19 cellular contexts compared by ENCODE assay signal in the genomic region with DNA sequence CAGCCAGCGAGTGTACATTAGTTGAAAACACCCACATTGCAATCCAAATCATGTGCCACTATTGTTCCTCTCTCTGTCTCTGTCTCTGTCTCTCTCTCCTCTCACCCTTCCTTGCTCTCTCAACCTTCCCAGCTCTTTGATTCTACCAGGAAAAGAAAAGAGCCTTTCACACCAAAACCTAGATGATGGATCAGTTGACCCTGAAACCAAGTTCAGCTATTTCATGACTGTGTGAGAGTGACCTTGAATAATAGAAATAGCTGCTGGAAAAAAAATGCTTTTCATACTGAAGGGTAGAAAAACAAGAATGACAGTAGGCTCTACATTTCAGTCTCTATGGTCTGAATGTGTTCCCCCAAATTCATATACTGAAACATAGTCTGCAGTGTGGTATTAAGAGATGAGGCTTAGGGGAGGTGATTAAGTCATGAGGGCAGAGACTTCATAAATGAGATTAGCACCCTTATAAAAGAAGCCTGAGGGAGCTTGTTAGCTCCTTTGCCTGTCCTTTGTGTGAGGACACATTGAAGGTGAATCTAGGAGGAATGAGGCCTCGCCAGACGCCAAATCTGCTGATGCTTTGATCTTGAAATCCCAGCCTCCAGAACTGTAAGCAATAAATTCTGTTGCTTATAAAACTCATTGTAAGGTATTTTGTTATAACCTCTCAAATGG.
DNase-seq lines count a peak whose midpoint lies in the region; TF ChIP-seq lines count a peak whose summit lies in the region.
"Had no signal": no experiment of that assay in that cellular context is flagged by ENCODE, and none has a peak within 500 bp of the region (broad histone marks: within the 10 kb centered on the region; RNA-seq: fewer than 3 reads in every experiment).

No MANE protein-coding gene starts in this region.

- H3K36me3 ChIP-seq in sigmoid colon: no peaks in the 10 kb centered on the region
- no peaks in the 10 kb centered on the region for H3K36me3 ChIP-seq in H7 (replicated peaks; ENCODE audit: control insufficient read depth, insufficient read depth, low read length)
- H3K36me3 ChIP-seq: Peyer's patch had no signal

- WGBS in sigmoid colon, 2 donors: 71 to 84% methylated on average over 3 of the region's 3 CpGs

- H3K27me3 ChIP-seq in sigmoid colon (no peaks in the 10 kb centered on the region), H7 (ENCODE audit: control insufficient read depth, insufficient read depth, low read length) (no peaks in the 10 kb centered on the region)
- H3K27me3 ChIP-seq: Peyer's patch had no signal

- in situ Hi-C loops in G401 (cut with HindIII; ENCODE audit: low sequenced_read_pairs): no loop called here

- DNase-seq in G401 (ENCODE audit: low spot score) (peak; percentile 45), mesothelial cell of epicardium (ENCODE audit: low spot score in 2 of 2, unreplicated experiment in 2 of 2) (no peak), sigmoid colon (no peak), activated gamma-delta T cell treated with Interleukin-2 at 50 U/mL for 16 hours (no peak), NCI-H2196 treated with DMSO at 0.1 percent for 48 hours (lab: John Stamatoyannopoulos, UW; ENCODE audit: unreplicated experiment) (no peak), H7 (no peak)
- DNase-seq: COR-L47, GF-D8, MM.1S, NCI-H1092, NCI-H146, NCI-H2029 treated with DMSO at 0.1 percent for 48 hours, NCI-H2171, NCI-H446, NCI-H526 treated with DMSO at 0.1 percent for 48 hours, Peyer's patch had no signal

- intact Hi-C loops in sigmoid colon (cut with DNase I): no loop called here

- peaks cover 6% of the 10 kb centered on the region for H3K4me1 Mint-ChIP-seq in brain
- H3K4me1 Mint-ChIP-seq in mesothelial cell of epicardium: peaks cover 41% of the 10 kb centered on the region
- H3K4me1 Mint-ChIP-seq: B cell, GM23338 had no signal

- no peak overlapping the region for H3K4me3 ChIP-seq in sigmoid colon
- H3K4me3 ChIP-seq in H7 (ENCODE audit: insufficient read depth, low read depth, low read length): no peak overlapping the region
- H3K4me3 ChIP-seq: GM23338, Peyer's patch had no signal

- H3K27ac ChIP-seq in sigmoid colon: peak overlapping the region in 3 of 4 donors; percentile 14 to 39 (median 17)
- H3K27ac ChIP-seq: Peyer's patch had no signal

- no peaks in the 10 kb centered on the region for H3K9me3 ChIP-seq in sigmoid colon
- H3K9me3 ChIP-seq: Peyer's patch had no signal

- TF ChIP-seq CTCF in brain (conservative IDR thresholded peaks at IDR 0.05) (no peak), mesothelial cell of epicardium (IDR thresholded peaks at IDR 0.05; ENCODE audit: unreplicated experiment) (no peak), sigmoid colon (IDR thresholded peaks at IDR 0.05) (no peak)

- peaks cover 4% of the 10 kb centered on the region for H3K27me3 Mint-ChIP-seq in brain
- H3K27me3 Mint-ChIP-seq in mesothelial cell of epicardium (ENCODE audit: low read depth): no peaks in the 10 kb centered on the region
- H3K27me3 Mint-ChIP-seq: B cell had no signal

- H3K4me3 Mint-ChIP-seq in brain (no peak overlapping the region), mesothelial cell of epicardium (no peak overlapping the region)
- H3K4me3 Mint-ChIP-seq: B cell, GM23338 had no signal

- H3K36me3 Mint-ChIP-seq in brain (no peaks in the 10 kb centered on the region), mesothelial cell of epicardium (no peaks in the 10 kb centered on the region)

- H3K9me3 Mint-ChIP-seq in brain: peaks cover 0 to 8% (median 0%) of the 10 kb centered on the region in 5 experiments
- H3K9me3 Mint-ChIP-seq in mesothelial cell of epicardium: peaks cover 4% of the 10 kb centered on the region
- H3K9me3 Mint-ChIP-seq: GM23338 had no signal

- peak overlapping the region in 3 of 5 experiments; percentile 9 to 48 (median 15) for H3K27ac Mint-ChIP-seq in brain
- peak overlapping the region; percentile 91 for H3K27ac Mint-ChIP-seq in mesothelial cell of epicardium
- H3K27ac Mint-ChIP-seq: B cell, GM23338 had no signal

- TF ChIP-seq POLR2A in sigmoid colon (IDR thresholded peaks at IDR 0.05): no peak

- no peak for TF ChIP-seq EP300 in sigmoid colon (IDR thresholded peaks at IDR 0.05)

- H3K4me1 ChIP-seq in sigmoid colon: peaks cover 0 to 44% (median 33%) of the 10 kb centered on the region in 4 donors
- H3K4me1 ChIP-seq: Peyer's patch had no signal
